Comparison of ENCODE assay signal across 1 cellular context in genomic region chr3:148931574-148931973, GRCh38.
TF ChIP-seq lines count a peak whose summit lies in the region.

No MANE protein-coding gene starts in this region.

TF ChIP-seq in WTC11, 78 proteins besides CTCF, POLR2A, EP300 and RAD21:
- TF ChIP-seq ELF4 (CRISPR knock-in tag; IDR thresholded peaks at IDR 0.05; ENCODE audit: low read depth) (no peak), IRF2 (CRISPR knock-in tag; IDR thresholded peaks at IDR 0.05; ENCODE audit: borderline replicate concordance, low read depth) (no peak), ATF6 (CRISPR knock-in tag; IDR thresholded peaks at IDR 0.05) (no peak), ZNF138 (CRISPR knock-in tag; conservative IDR thresholded peaks at IDR 0.05) (no peak), SOX15 (CRISPR knock-in tag; IDR thresholded peaks at IDR 0.05) (no peak), MLX (CRISPR knock-in tag; IDR thresholded peaks at IDR 0.05) (no peak), ZNF425 (CRISPR knock-in tag; conservative IDR thresholded peaks at IDR 0.05) (no peak), CBFB (CRISPR knock-in tag; IDR thresholded peaks at IDR 0.05; ENCODE audit: low read depth) (no peak), ZBTB43 (CRISPR knock-in tag; IDR thresholded peaks at IDR 0.05) (no peak), TEAD1 (CRISPR knock-in tag; IDR thresholded peaks at IDR 0.05) (no peak)
- TF ChIP-seq, protein P1, sequence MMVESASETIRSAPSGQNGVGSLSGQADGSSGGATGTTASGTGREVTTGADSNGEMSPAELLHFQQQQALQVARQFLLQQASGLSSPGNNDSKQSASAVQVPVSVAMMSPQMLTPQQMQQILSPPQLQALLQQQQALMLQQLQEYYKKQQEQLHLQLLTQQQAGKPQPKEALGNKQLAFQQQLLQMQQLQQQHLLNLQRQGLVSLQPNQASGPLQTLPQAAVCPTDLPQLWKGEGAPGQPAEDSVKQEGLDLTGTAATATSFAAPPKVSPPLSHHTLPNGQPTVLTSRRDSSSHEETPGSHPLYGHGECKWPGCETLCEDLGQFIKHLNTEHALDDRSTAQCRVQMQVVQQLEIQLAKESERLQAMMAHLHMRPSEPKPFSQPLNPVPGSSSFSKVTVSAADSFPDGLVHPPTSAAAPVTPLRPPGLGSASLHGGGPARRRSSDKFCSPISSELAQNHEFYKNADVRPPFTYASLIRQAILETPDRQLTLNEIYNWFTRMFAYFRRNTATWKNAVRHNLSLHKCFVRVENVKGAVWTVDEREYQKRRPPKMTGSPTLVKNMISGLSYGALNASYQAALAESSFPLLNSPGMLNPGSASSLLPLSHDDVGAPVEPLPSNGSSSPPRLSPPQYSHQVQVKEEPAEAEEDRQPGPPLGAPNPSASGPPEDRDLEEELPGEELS (CRISPR knock-in tag; IDR thresholded peaks at IDR 0.05), result no peak
- TF ChIP-seq, protein P2, sequence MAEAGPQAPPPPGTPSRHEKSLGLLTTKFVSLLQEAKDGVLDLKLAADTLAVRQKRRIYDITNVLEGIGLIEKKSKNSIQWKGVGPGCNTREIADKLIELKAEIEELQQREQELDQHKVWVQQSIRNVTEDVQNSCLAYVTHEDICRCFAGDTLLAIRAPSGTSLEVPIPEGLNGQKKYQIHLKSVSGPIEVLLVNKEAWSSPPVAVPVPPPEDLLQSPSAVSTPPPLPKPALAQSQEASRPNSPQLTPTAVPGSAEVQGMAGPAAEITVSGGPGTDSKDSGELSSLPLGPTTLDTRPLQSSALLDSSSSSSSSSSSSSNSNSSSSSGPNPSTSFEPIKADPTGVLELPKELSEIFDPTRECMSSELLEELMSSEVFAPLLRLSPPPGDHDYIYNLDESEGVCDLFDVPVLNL (CRISPR knock-in tag; IDR thresholded peaks at IDR 0.05; ENCODE audit: borderline replicate concordance, low read depth), result no peak
